ENCODE assay signal across 14 cellular contexts in the genomic region with DNA sequence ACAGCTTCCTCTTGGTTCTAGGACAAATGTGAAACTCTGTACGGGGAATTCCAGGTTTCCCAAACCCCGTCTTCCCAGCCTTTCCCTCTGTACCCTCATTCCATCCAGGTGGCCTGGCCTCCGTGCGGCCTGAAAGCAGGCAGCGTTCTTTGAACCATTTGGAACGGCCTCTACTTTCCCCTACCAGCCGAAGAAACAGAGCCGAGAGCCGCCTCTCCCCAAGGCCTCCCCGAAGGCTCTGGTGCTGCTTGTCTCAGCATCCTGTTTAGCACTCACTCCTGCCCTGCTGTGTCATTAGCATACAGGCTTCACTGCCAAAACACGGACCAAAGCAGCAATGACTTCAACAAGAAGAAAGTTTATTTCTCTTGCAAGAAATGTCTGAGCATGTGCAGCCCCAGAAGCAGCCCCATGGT.
DNase-seq lines count a peak whose midpoint lies in the region; ATAC-seq, FAIRE-seq and TF ChIP-seq lines count a peak whose summit lies in the region.
"Had no signal": no experiment of that assay in that cellular context is flagged by ENCODE, and none has a peak within 500 bp of the region (broad histone marks: within the 10 kb centered on the region; RNA-seq: fewer than 3 reads in every experiment).

No MANE protein-coding gene starts in this region.

- H3K4me3 Mint-ChIP-seq in H9: no peak overlapping the region
- H3K4me3 Mint-ChIP-seq: CD4-positive, alpha-beta T cell had no signal

- H3K9me1 ChIP-seq in K562 (ENCODE audit: control insufficient read depth, insufficient read depth, low read length): no peaks in the 10 kb centered on the region

- ATAC-seq in K562: no peak
- ATAC-seq in HG02623 (IDR thresholded peaks at IDR 0.05; ENCODE audit: unreplicated experiment): no peak

- no peaks in the 10 kb centered on the region for H3K36me3 ChIP-seq in K562 (ENCODE audit: control insufficient read depth, insufficient read depth, low read length)

- no peak for FAIRE-seq in K562 (lab: Jason Lieb, UNC)
- FAIRE-seq: H54, HTR-8/SVneo had no signal

- no peak overlapping the region for H2AK5ac ChIP-seq in H9 (ENCODE audit: insufficient read length, low read length)

- no CpG with 5 or more reads among the region's 11 CpGs for WGBS in H9 (ENCODE audit: extremely low coverage, insufficient read length, low lambda C conversion rate)
- WGBS in K562 (ENCODE audit: insufficient coverage, low coverage, missing lambda C conversion rate): 0% methylated on average over 11 of the region's 11 CpGs

- no peak for TF ChIP-seq EP300 in K562 (IDR thresholded peaks at IDR 0.05; ENCODE audit: low read length)

- H3K27me3 ChIP-seq in H9 (ENCODE audit: insufficient read depth, low read length): no peaks in the 10 kb centered on the region
- peaks cover 47 to 81% of the 10 kb centered on the region in 2 experiments for H3K27me3 ChIP-seq in K562 (ENCODE audit: control insufficient read depth in 2 of 2, insufficient read depth in 2 of 2, low read length in 2 of 2)

- no peaks in the 10 kb centered on the region for H3K23me2 ChIP-seq in H9 (ENCODE audit: insufficient read length, low read depth, low read length, poor library complexity, severe bottlenecking)

- no peak overlapping the region for H4K91ac ChIP-seq in H9 (ENCODE audit: insufficient read length, low read depth, low read length)

- H4K5ac ChIP-seq in H9 (ENCODE audit: insufficient read length, low read depth, low read length): no peak overlapping the region

- no peaks in the 10 kb centered on the region for H3K9me3 ChIP-seq in H9 (ENCODE audit: control insufficient read depth, low read depth, low read length)
- no peaks in the 10 kb centered on the region for H3K9me3 ChIP-seq in K562 (replicated peaks; ENCODE audit: control insufficient read depth, insufficient read depth, low read depth, low read length)

- peaks cover 19% of the 10 kb centered on the region for H3K27me3 Mint-ChIP-seq in H9 (ENCODE audit: low read depth)
- H3K27me3 Mint-ChIP-seq: CD4-positive, alpha-beta T cell had no signal

- H3K18ac ChIP-seq in H9 (ENCODE audit: insufficient read length, low read depth, low read length): no peak overlapping the region

- H3K14ac ChIP-seq in H9 (ENCODE audit: insufficient read depth, low read length): peak overlapping the region; percentile 43; the same call in 1 of the 2 replicates

- no peak overlapping the region for H3K56ac ChIP-seq in H9 (ENCODE audit: insufficient read length, low read depth, low read length)

- no peak overlapping the region for H4K8ac ChIP-seq in H9 (replicated peaks; ENCODE audit: insufficient read length, low read depth, low read length)

- H3K4me3 ChIP-seq in K562: no peak overlapping the region
- H3K4me3 ChIP-seq: GM23248 had no signal

- no peak overlapping the region for H3K23ac ChIP-seq in H9 (ENCODE audit: insufficient read length, low read depth, low read length)

- TF ChIP-seq CTCF in H9 (conservative IDR thresholded peaks at IDR 0.05) (no peak), K562 (IDR thresholded peaks at IDR 0.05 in 2 of 3, conservative IDR thresholded peaks at IDR 0.05 in 1 of 3; ENCODE audit: insufficient read depth in 2 of 3, low read depth in 1 of 3, low read length in 3 of 3) (no peak)

- no peak overlapping the region; a peak in 2 of 7 replicates for H3K27ac Mint-ChIP-seq in H9
- H3K27ac Mint-ChIP-seq: CD4-positive, alpha-beta T cell had no signal

- H3K36me3 Mint-ChIP-seq in H9 (ENCODE audit: insufficient read depth in 1 of 3, low read depth in 3 of 3): no peaks in the 10 kb centered on the region

- intact Hi-C loops in K562 (cut with micrococcal nuclease): no loop called here

- no peak overlapping the region for H2AFZ ChIP-seq in H9 (ENCODE audit: low read length)
- no peak overlapping the region for H2AFZ ChIP-seq in K562 (ENCODE audit: low read depth, low read length)
- H2AFZ ChIP-seq: GM23248 had no signal

- CTCF ChIA-PET in K562 (lab: Yijun Ruan, JAX; ENCODE audit: low intra/inter-chr PET ratio): no interaction called here

- no peak for TF ChIP-seq POLR2A in K562 (conservative IDR thresholded peaks at IDR 0.05)

- H3K9me3 Mint-ChIP-seq in H9: no peaks in the 10 kb centered on the region

- no peak overlapping the region for H2BK12ac ChIP-seq in H9 (ENCODE audit: insufficient read length, low read depth, low read length)

- no peaks in the 10 kb centered on the region for H3K79me1 ChIP-seq in H9 (ENCODE audit: insufficient read depth, low read depth, low read length, poor library complexity, severe bottlenecking)

- DNase-seq in H9: no peak
- DNase-seq in K562 (ENCODE audit: extremely low read depth in 1 of 4, low spot score in 3 of 4): no peak
- DNase-seq in mesenteric fat pad (ENCODE audit: low spot score): peak; percentile 68
- DNase-seq in activated effector memory CD4-positive, alpha-beta T cell treated with anti-CD3 and anti-CD28 coated beads, Interleukin-2, amount 50 U/mL, for 16 hours: no peak
- DNase-seq in NCI-H1417 (lab: John Stamatoyannopoulos, UW): no peak
- DNase-seq: AML-193; C1 segment of cervical spinal cord; Calu3; CD4-positive, alpha-beta T cell; DMS 273 treated with DMSO at 0.1 percent for 48 hours; GM23248 had no signal

- H3K27ac ChIP-seq in H9 (ENCODE audit: insufficient read length, low read depth, low read length) (no peak overlapping the region), K562 (ENCODE audit: extremely low read depth, low read depth, low read length) (no peak overlapping the region)
- H3K27ac ChIP-seq: GM23248 had no signal

- H3K4me1 Mint-ChIP-seq in H9: peaks cover 7 to 11% of the 10 kb centered on the region in 2 experiments; a peak in 3 of 4 replicates

- in situ Hi-C loops in K562 (cut with MboI): no loop called here

- BruUV-seq in K562 (replicated peaks; lab: Mats Ljungman, UMichigan): no TSS peak

- H3K79me2 ChIP-seq in H9 (ENCODE audit: insufficient read depth, low read length): no peaks in the 10 kb centered on the region
- no peaks in the 10 kb centered on the region for H3K79me2 ChIP-seq in K562 (ENCODE audit: control insufficient read depth, insufficient read depth, low read length)

- no peak overlapping the region for H3T11ph ChIP-seq in H9 (ENCODE audit: low read length)

- POLR2A ChIA-PET in K562 (lab: Yijun Ruan, JAX): interaction anchor here (0.5 to 1.2 kb wide), 2 partner anchors 11 to 161 kb away, joined by 3 to 6 read pairs; no protein-coding TSS in a partner anchor

- H2BK15ac ChIP-seq in H9 (ENCODE audit: low read depth, low read length): no peak overlapping the region

- H2BK20ac ChIP-seq in H9 (ENCODE audit: low read depth, low read length, poor library complexity, severe bottlenecking): no peak overlapping the region

- H3K9ac ChIP-seq in H9 (ENCODE audit: extremely low read depth, insufficient read length, low read length) (no peak overlapping the region), K562 (ENCODE audit: insufficient read depth in 1 of 2, low read depth in 2 of 2, low read length in 2 of 2) (no peak overlapping the region)
- H3K9ac ChIP-seq: GM23248 had no signal

- H2BK120ac ChIP-seq in H9 (ENCODE audit: low read depth, low read length, poor library complexity, severe bottlenecking): no peak overlapping the region

- no peak overlapping the region for H2BK5ac ChIP-seq in H9 (ENCODE audit: insufficient read length, low read length)

- no peak for TF ChIP-seq RAD21 in K562 (CRISPR knock-in tag; conservative IDR thresholded peaks at IDR 0.05 in 1 of 2, IDR thresholded peaks at IDR 0.05 in 1 of 2)

- H3K4me2 ChIP-seq in H9 (ENCODE audit: insufficient read depth, insufficient read length, low read length) (no peak overlapping the region), K562 (ENCODE audit: insufficient read depth, low read length) (no peak overlapping the region)

- H3K4ac ChIP-seq in H9 (ENCODE audit: low read depth, low read length): no peak overlapping the region

- H3K4me1 ChIP-seq in H9 (ENCODE audit: insufficient read depth, low read length) (no peaks in the 10 kb centered on the region; the same call in none of the 2 replicates), K562 (replicated peaks in 1 of 2; ENCODE audit: control insufficient read depth in 2 of 2, insufficient read depth in 2 of 2, low read length in 2 of 2) (peaks cover 0 to under 1% of the 10 kb centered on the region in 2 experiments; a peak in 1 of 5 replicates)

- H4K20me1 ChIP-seq in H9 (ENCODE audit: control insufficient read depth, insufficient read depth, insufficient read length) (no peaks in the 10 kb centered on the region), K562 (replicated peaks; ENCODE audit: control insufficient read depth, insufficient read depth, low read length) (no peaks in the 10 kb centered on the region; the same call in 1 of the 2 replicates)

TF ChIP-seq in K562, 482 proteins besides CTCF, POLR2A, EP300 and RAD21:
- TF ChIP-seq, protein P1, sequence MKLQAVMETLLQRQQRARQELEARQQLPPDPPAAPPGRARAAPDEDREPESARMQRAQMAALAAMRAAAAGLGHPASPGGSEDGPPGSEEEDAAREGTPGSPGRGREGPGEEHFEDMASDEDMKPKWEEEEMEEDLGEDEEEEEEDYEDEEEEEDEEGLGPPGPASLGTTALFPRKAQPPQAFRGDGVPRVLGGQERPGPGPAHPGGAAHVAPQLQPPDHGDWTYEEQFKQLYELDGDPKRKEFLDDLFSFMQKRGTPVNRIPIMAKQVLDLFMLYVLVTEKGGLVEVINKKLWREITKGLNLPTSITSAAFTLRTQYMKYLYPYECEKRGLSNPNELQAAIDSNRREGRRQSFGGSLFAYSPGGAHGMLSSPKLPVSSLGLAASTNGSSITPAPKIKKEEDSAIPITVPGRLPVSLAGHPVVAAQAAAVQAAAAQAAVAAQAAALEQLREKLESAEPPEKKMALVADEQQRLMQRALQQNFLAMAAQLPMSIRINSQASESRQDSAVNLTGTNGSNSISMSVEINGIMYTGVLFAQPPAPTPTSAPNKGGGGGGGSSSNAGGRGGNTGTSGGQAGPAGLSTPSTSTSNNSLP (IDR thresholded peaks at IDR 0.05; ENCODE audit: borderline replicate concordance, low read depth, low read length): no peak
- TF ChIP-seq HLTF (IDR thresholded peaks at IDR 0.05): no peak
- peak; percentile 80 for TF ChIP-seq ZNF12 (CRISPR knock-in tag; IDR thresholded peaks at IDR 0.05)
- no peak for TF ChIP-seq SRSF3 (IDR thresholded peaks at IDR 0.05; ENCODE audit: insufficient read depth, low read length)
- TF ChIP-seq, protein P2, sequence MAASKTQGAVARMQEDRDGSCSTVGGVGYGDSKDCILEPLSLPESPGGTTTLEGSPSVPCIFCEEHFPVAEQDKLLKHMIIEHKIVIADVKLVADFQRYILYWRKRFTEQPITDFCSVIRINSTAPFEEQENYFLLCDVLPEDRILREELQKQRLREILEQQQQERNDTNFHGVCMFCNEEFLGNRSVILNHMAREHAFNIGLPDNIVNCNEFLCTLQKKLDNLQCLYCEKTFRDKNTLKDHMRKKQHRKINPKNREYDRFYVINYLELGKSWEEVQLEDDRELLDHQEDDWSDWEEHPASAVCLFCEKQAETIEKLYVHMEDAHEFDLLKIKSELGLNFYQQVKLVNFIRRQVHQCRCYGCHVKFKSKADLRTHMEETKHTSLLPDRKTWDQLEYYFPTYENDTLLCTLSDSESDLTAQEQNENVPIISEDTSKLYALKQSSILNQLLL (CRISPR knock-in tag; IDR thresholded peaks at IDR 0.05; ENCODE audit: borderline replicate concordance): no peak
TF ChIP-seq in K562: peak in this region for 1.
